ENCODE assay signal across 10 cellular contexts in the genomic region with DNA sequence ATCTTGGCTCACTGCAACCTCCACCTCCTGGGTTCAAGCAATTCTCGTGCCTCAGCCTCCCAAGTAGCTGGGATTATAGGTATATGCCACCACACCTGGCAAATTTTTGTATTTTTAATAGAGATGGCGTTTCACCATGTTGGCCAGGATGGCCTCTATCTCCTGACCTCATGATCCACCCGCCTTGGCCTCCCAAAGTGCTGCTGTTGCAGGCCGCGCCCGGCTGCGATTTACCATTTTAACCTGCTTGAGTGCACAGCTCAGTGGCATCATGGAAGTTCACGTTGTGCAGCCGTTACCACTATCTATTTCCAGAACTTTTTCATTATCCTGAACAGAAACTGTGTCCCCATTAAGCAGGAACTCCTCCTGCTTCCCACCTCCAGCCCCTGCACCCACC. TPM values are rescaled to one million over a fixed set of nuclear protein-coding genes. Genes with fewer than 3 reads are reported as not detected.
DNase-seq lines count a peak whose midpoint lies in the region; ATAC-seq and TF ChIP-seq lines count a peak whose summit lies in the region.
"Not testable (repeated sequence)": the region's sequence is repeated elsewhere in the genome, so short reads cannot be mapped to it uniquely, and the experiment has no call there.
"Had no signal": no experiment of that assay in that cellular context is flagged by ENCODE, and none has a peak within 500 bp of the region (broad histone marks: within the 10 kb centered on the region; RNA-seq: fewer than 3 reads in every experiment).

No MANE protein-coding gene starts in this region.

- not testable (repeated sequence) for H3K27me3 Mint-ChIP-seq in chondrocyte (ENCODE audit: low read depth)

- not testable (repeated sequence) for ATAC-seq in Right ventricle myocardium inferior, left cardiac atrium

- not testable (repeated sequence) for H3K4me3 Mint-ChIP-seq in chondrocyte (ENCODE audit: unreplicated experiment)

- H3K27ac ChIP-seq in BLaER1; BLaER1 treated with 17β-estradiol and CSF1 and Interleukin-3, amounts not matched to agents 10 nM and 100 nM; left ventricle myocardium inferior (replicated peaks): not testable (repeated sequence)
- H3K27ac ChIP-seq in VCaP = peak overlapping the region; percentile 83

- not testable (repeated sequence) for H3K36me3 Mint-ChIP-seq in chondrocyte (ENCODE audit: low read depth)

- H3K4me1 Mint-ChIP-seq in chondrocyte (ENCODE audit: low read depth) = peaks cover 76% of the 10 kb centered on the region

- 0 out of 2 replicates have a peak overlapping the region, but pooled peaks have one; percentile 3 for H3K4me2 ChIP-seq in BLaER1
- H3K4me2 ChIP-seq in BLaER1 treated with 17β-estradiol and CSF1 and Interleukin-3, amounts not matched to agents 10 nM and 100 nM = peak overlapping the region in 9 of 11 experiments; percentile 12 to 64 (median 36); a peak in 13 of 22 replicates

- not testable (repeated sequence) for H3K36me3 ChIP-seq in BLaER1; BLaER1 treated with 17β-estradiol and CSF1 and Interleukin-3, amounts not matched to agents 10 nM and 100 nM; left ventricle myocardium inferior

- not testable (repeated sequence) for H3K9me3 ChIP-seq in BLaER1; BLaER1 treated with 17β-estradiol and CSF1 and Interleukin-3, amounts not matched to agents 10 nM and 100 nM (replicated peaks in 1 of 11); left ventricle myocardium inferior (replicated peaks)

- not testable (repeated sequence) for H4K20me1 ChIP-seq in BLaER1; BLaER1 treated with 17β-estradiol and CSF1 and Interleukin-3, amounts not matched to agents 10 nM and 100 nM

- H3K4me3 ChIP-seq in BLaER1; BLaER1 treated with 17β-estradiol and CSF1 and Interleukin-3, amounts not matched to agents 10 nM and 100 nM; left ventricle myocardium inferior: not testable (repeated sequence)

- peak overlapping the region; percentile 57 for H3K27ac Mint-ChIP-seq in chondrocyte (ENCODE audit: unreplicated experiment)

- intact Hi-C loops in Right ventricle myocardium inferior (cut with DNase I) = loop anchor here (5.0 kb wide), 1 partner anchor 85 kb away; no protein-coding TSS in a partner anchor
- intact Hi-C loops in left cardiac atrium (cut with DNase I); left ventricle myocardium inferior (cut with micrococcal nuclease): not testable (repeated sequence)

- not testable (repeated sequence) for H3K27me3 ChIP-seq in BLaER1; BLaER1 treated with 17β-estradiol and CSF1 and Interleukin-3, amounts not matched to agents 10 nM and 100 nM
- H3K27me3 ChIP-seq in left ventricle myocardium inferior (ENCODE audit: low read depth) = peaks cover 12% of the 10 kb centered on the region

- H3K9ac ChIP-seq in BLaER1; BLaER1 treated with 17β-estradiol and CSF1 and Interleukin-3, amounts not matched to agents 10 nM and 100 nM: not testable (repeated sequence)

- H3K9me3 Mint-ChIP-seq in chondrocyte (ENCODE audit: low read depth) = not testable (repeated sequence)

- DNase-seq in chondrocyte (ENCODE audit: low spot score) (peak; percentile 33), Right ventricle myocardium inferior (ENCODE audit: missing footprints) (peak; percentile 53), left cardiac atrium (peak; percentile 9), left ventricle myocardium inferior (peak; percentile 12)

- H3K4me1 ChIP-seq in BLaER1 = peaks cover 24% of the 10 kb centered on the region
- peaks cover 9 to 28% (median 15%) of the 10 kb centered on the region in 10 experiments; a peak in 19 of 20 replicates for H3K4me1 ChIP-seq in BLaER1 treated with 17β-estradiol and CSF1 and Interleukin-3, amounts not matched to agents 10 nM and 100 nM
- H3K4me1 ChIP-seq in left ventricle myocardium inferior = peaks cover 70% of the 10 kb centered on the region

- not testable (repeated sequence) for TF ChIP-seq CTCF in VCaP (conservative IDR thresholded peaks at IDR 0.05); chondrocyte (IDR thresholded peaks at IDR 0.05); left ventricle myocardium inferior (IDR thresholded peaks at IDR 0.05; ENCODE audit: borderline replicate concordance)

RNA-seq across cellular contexts. Expression of a gene that starts 13.5 kb away (rescaled TPM):
- total RNA-seq in chondrocyte = 284 to 413 TPM (median 394 TPM) in 3 replicates
- total RNA-seq in Right ventricle myocardium inferior = 81.1 TPM
- total RNA-seq in left cardiac atrium = 100 to 1,000 TPM; 178 to 256 TPM
- total RNA-seq in left ventricle myocardium inferior = 56.7 TPM
- total RNA-seq: Calu3; CD4-positive, alpha-beta memory T cell; CD4-positive, CD25-positive, alpha-beta regulatory T cell had no signal
